Comparison of ENCODE assay signal across 35 cellular contexts in the genomic region with DNA sequence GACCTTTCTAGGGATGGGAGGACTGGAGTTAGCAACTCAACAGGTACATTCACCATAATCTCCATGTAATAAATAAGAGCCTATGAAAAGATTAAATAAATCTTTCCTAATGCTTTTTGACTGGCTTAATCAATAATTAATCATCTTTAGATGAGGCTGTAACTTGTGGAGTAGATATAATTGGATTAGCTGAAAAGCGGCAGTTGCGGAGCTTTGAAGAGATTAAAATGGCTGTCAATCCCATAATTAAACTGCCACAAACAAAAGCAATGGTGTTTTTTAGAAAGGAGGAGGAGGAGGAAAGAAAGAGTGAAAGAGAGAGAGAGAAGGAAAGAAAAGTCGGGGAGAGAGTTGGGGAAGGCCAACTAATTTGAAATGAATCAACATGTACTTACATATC.
"Had no signal": no experiment of that assay in that cellular context is flagged by ENCODE, and none has a peak within 500 bp of the region (broad histone marks: within the 10 kb centered on the region; RNA-seq: fewer than 3 reads in every experiment).

No MANE protein-coding gene starts in this region.

- H3K4me1 Mint-ChIP-seq: activated CD4-positive, alpha-beta T cell treated with anti-CD3 and anti-CD28 coated beads for 36 hours; activated CD4-positive, alpha-beta T cell treated with anti-CD3 and anti-CD28 coated beads, Interleukin-2, amount 10 ng/mL, durations not matched to agents 7 days and 5 days; activated naive CD8-positive, alpha-beta T cell treated with anti-CD3 and anti-CD28 coated beads, Interleukin-2, amount 50 U/mL, for 24 hours; WTC11 had no signal

- H3K9me3 ChIP-seq: SJCRH30 had no signal

- H3K4me1 ChIP-seq: SJCRH30 had no signal

- H3K9me3 Mint-ChIP-seq: activated CD4-positive, alpha-beta memory T cell treated with anti-CD3 and anti-CD28 coated beads for 36 hours; activated CD4-positive, alpha-beta T cell treated with anti-CD3 and anti-CD28 coated beads, Interleukin-2, amount 10 ng/mL, durations not matched to agents 7 days and 5 days; activated naive CD4-positive, alpha-beta T cell treated with anti-CD3 and anti-CD28 coated beads for 36 hours; activated naive CD4-positive, alpha-beta T cell treated with anti-CD3 and anti-CD28 coated beads, Interleukin-2, amount 50 U/mL, for 72 hours; activated naive CD8-positive, alpha-beta T cell treated with anti-CD3 and anti-CD28 coated beads, Interleukin-2, amount 50 U/mL, for 24 hours; activated T-cell treated with anti-CD3 and anti-CD28 coated beads, Interleukin-2, amount 50 U/mL, for 4 hours; activated T-helper 2 cell treated with anti-CD3 and anti-CD28 coated beads, Interferon-gamma antibody, Interleukin-2, Interleukin-4, amounts not matched to agents 10 μg/mL and 5 μg/mL and 100 μg/mL, durations not matched to agents 14 hours and 24 hours and 36 hours; brain; T-helper 1 cell treated with Interleukin-12 subunit alpha and Interleukin-12 subunit beta and Interleukin-4 antibody, amounts not matched to agents 30 μg/mL and 1 μg/mL, for 36 hours; T-helper 2 cell treated with Interferon-gamma antibody and Interleukin-4, amounts not matched to agents 5 μg/mL and 100 μg/mL, for 36 hours; WTC11 had no signal

- H3K4me3 ChIP-seq: SJCRH30, SK-N-MC had no signal

- ATAC-seq: activated CD4-positive, alpha-beta T cell treated with anti-CD3 and anti-CD28 coated beads for 36 hours; activated CD4-positive, CD25-positive, alpha-beta regulatory T cell treated with anti-CD3 and anti-CD28 coated beads, Interleukin-2, amount 50 U/mL, for 24 hours; activated naive CD4-positive, alpha-beta T cell treated with anti-CD3 and anti-CD28 coated beads, Interleukin-2, amount 50 U/mL, for 72 hours; activated naive CD8-positive, alpha-beta T cell treated with anti-CD3 and anti-CD28 coated beads, Interleukin-2, amount 50 U/mL, for 24 hours; activated T-cell treated with anti-CD3 and anti-CD28 coated beads, Interleukin-2, amount 50 U/mL, for 4 hours; Panc1; WTC11 had no signal

- H3K27ac Mint-ChIP-seq: activated CD4-positive, alpha-beta memory T cell treated with anti-CD3 and anti-CD28 coated beads for 36 hours; activated CD4-positive, alpha-beta T cell treated with anti-CD3 and anti-CD28 coated beads for 36 hours; activated CD4-positive, alpha-beta T cell treated with anti-CD3 and anti-CD28 coated beads, Interleukin-2, amount 10 ng/mL, durations not matched to agents 7 days and 5 days; activated naive CD4-positive, alpha-beta T cell treated with anti-CD3 and anti-CD28 coated beads for 36 hours; activated naive CD8-positive, alpha-beta T cell treated with anti-CD3 and anti-CD28 coated beads, Interleukin-2, amount 50 U/mL, for 24 hours; activated T-helper 2 cell treated with anti-CD3 and anti-CD28 coated beads, Interferon-gamma antibody, Interleukin-2, Interleukin-4, amounts not matched to agents 10 μg/mL and 5 μg/mL and 100 μg/mL, durations not matched to agents 14 hours and 24 hours and 36 hours; T-helper 1 cell treated with Interleukin-12 subunit alpha and Interleukin-12 subunit beta and Interleukin-4 antibody, amounts not matched to agents 30 μg/mL and 1 μg/mL, for 36 hours; T-helper 2 cell treated with Interferon-gamma antibody and Interleukin-4, amounts not matched to agents 5 μg/mL and 100 μg/mL, for 36 hours; WTC11 had no signal

- DNase-seq: activated CD4-positive, alpha-beta memory T cell treated with anti-CD3 and anti-CD28 coated beads for 36 hours; activated CD4-positive, alpha-beta T cell treated with anti-CD3 and anti-CD28 coated beads for 36 hours; activated CD4-positive, alpha-beta T cell treated with anti-CD3 and anti-CD28 coated beads, Interleukin-2, amount 10 ng/mL, durations not matched to agents 7 days and 5 days; activated CD8-positive, alpha-beta memory T cell treated with anti-CD3 and anti-CD28 coated beads, Interleukin-2, amount 50 U/mL, for 4 hours; activated gamma-delta T cell; activated naive CD4-positive, alpha-beta T cell treated with anti-CD3 and anti-CD28 coated beads for 36 hours; activated naive CD8-positive, alpha-beta T cell treated with anti-CD3 and anti-CD28 coated beads, Interleukin-2, amount 50 U/mL, for 24 hours; activated T-cell treated with anti-CD3 and anti-CD28 coated beads for 4 hours; activated T-cell treated with anti-CD3 and anti-CD28 coated beads, Interleukin-2, amount 50 U/mL, for 4 hours; anterior cingulate cortex; caudate nucleus; cerebellar nuclear complex; Kasumi-1; KG1; NCI-H1092 treated with DMSO at 0.1 percent for 48 hours; NCI-H1417; NCI-H146; NCI-H187; NCI-H2029 treated with DMSO at 0.1 percent for 48 hours; NCI-H2107; NCI-H2171; NCI-H510A; NCI-H526 treated with DMSO at 0.1 percent for 48 hours; NCI-H774; SHP77; SJCRH30 had no signal

- H3K36me3 Mint-ChIP-seq: activated naive CD4-positive, alpha-beta T cell treated with anti-CD3 and anti-CD28 coated beads, Interleukin-2, amount 50 U/mL, for 72 hours had no signal

- H3K4me3 Mint-ChIP-seq: activated CD4-positive, alpha-beta memory T cell treated with anti-CD3 and anti-CD28 coated beads for 36 hours; activated CD4-positive, alpha-beta T cell treated with anti-CD3 and anti-CD28 coated beads for 36 hours; activated CD4-positive, alpha-beta T cell treated with anti-CD3 and anti-CD28 coated beads, Interleukin-2, amount 10 ng/mL, durations not matched to agents 7 days and 5 days; activated naive CD4-positive, alpha-beta T cell treated with anti-CD3 and anti-CD28 coated beads for 36 hours; activated naive CD8-positive, alpha-beta T cell treated with anti-CD3 and anti-CD28 coated beads, Interleukin-2, amount 50 U/mL, for 24 hours; activated T-cell treated with anti-CD3 and anti-CD28 coated beads, Interleukin-2, amount 50 U/mL, for 4 hours; brain; T-helper 1 cell treated with Interleukin-12 subunit alpha and Interleukin-12 subunit beta and Interleukin-4 antibody, amounts not matched to agents 30 μg/mL and 1 μg/mL, for 36 hours; T-helper 2 cell treated with Interferon-gamma antibody and Interleukin-4, amounts not matched to agents 5 μg/mL and 100 μg/mL, for 36 hours; WTC11 had no signal

- H3K27me3 Mint-ChIP-seq: activated CD4-positive, alpha-beta memory T cell treated with anti-CD3 and anti-CD28 coated beads for 36 hours; activated CD4-positive, alpha-beta T cell treated with anti-CD3 and anti-CD28 coated beads for 36 hours; activated CD4-positive, alpha-beta T cell treated with anti-CD3 and anti-CD28 coated beads, Interleukin-2, amount 10 ng/mL, durations not matched to agents 7 days and 5 days; brain had no signal

- H3K27me3 ChIP-seq: SJCRH30 had no signal

- H3K27ac ChIP-seq: SJCRH30, SK-N-MC had no signal
